9 cellular contexts compared by ENCODE assay signal in genomic region chrX:38639730-38640129, GRCh38.
"Had no signal": no experiment of that assay in that cellular context is flagged by ENCODE, and none has a peak within 500 bp of the region (broad histone marks: within the 10 kb centered on the region; RNA-seq: fewer than 3 reads in every experiment).

No MANE protein-coding gene starts in this region.

- H2AFZ ChIP-seq: GM23248 had no signal

- H3K9ac ChIP-seq: GM23248 had no signal

- H3K4me1 ChIP-seq: HAP-1 had no signal

- ATAC-seq: HCT116, K562 had no signal

- H3K27ac ChIP-seq: GM23248, HL-60 had no signal

- DNase-seq: GM23248, GOT3, H7, IMR-90, KG1 had no signal

- H3K9me3 ChIP-seq: HAP-1 had no signal

- H3K36me3 ChIP-seq: HAP-1 had no signal

- H3K4me3 ChIP-seq: GM23248, HAP-1, K562 had no signal
